1 cellular context compared by ENCODE assay signal in genomic region chr10:101838416-101838970, GRCh38.
TF ChIP-seq lines count a peak whose summit lies in the region.

No MANE protein-coding gene starts in this region.

TF ChIP-seq in SK-N-SH, 30 proteins besides CTCF, POLR2A, EP300 and RAD21 (continued from another document):
- TF ChIP-seq SIN3A (IDR thresholded peaks at IDR 0.05; ENCODE audit: borderline replicate concordance, low read depth, low read length) (no peak), GABPA (IDR thresholded peaks at IDR 0.05; ENCODE audit: low read depth) (no peak), RCOR1 (IDR thresholded peaks at IDR 0.05; ENCODE audit: low read length) (no peak), MEF2A (IDR thresholded peaks at IDR 0.05; ENCODE audit: borderline replicate concordance, low read depth) (no peak), ELF1 (IDR thresholded peaks at IDR 0.05) (no peak), TAF1 (IDR thresholded peaks at IDR 0.05; ENCODE audit: borderline replicate concordance, low read depth, low read length) (no peak), EZH2phosphoT487 (IDR thresholded peaks at IDR 0.05; ENCODE audit: borderline replicate concordance, low read depth) (no peak), NRF1 (IDR thresholded peaks at IDR 0.05; ENCODE audit: low read depth, low read length) (no peak), SMC3 (IDR thresholded peaks at IDR 0.05; ENCODE audit: low read depth, low read length) (no peak)
- TF ChIP-seq, protein P1, sequence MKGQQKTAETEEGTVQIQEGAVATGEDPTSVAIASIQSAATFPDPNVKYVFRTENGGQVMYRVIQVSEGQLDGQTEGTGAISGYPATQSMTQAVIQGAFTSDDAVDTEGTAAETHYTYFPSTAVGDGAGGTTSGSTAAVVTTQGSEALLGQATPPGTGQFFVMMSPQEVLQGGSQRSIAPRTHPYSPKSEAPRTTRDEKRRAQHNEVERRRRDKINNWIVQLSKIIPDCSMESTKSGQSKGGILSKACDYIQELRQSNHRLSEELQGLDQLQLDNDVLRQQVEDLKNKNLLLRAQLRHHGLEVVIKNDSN (IDR thresholded peaks at IDR 0.05; ENCODE audit: borderline replicate concordance, low read depth) = no peak
- TF ChIP-seq, protein P2, sequence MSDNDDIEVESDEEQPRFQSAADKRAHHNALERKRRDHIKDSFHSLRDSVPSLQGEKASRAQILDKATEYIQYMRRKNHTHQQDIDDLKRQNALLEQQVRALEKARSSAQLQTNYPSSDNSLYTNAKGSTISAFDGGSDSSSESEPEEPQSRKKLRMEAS (IDR thresholded peaks at IDR 0.05; ENCODE audit: low read depth) = no peak
